In genomic region chr4:78693777-78694456, GRCh38 we compare ENCODE assay signal across 1 cellular context.
A peak's percentile ranks its signal among the peaks of the same experiment; 100 is the strongest.
TF ChIP-seq lines count a peak whose summit lies in the region.

No MANE protein-coding gene starts in this region.

TF ChIP-seq in K562, 482 proteins besides CTCF, POLR2A, EP300 and RAD21 (continued from another document and continues in another):
- TF ChIP-seq CUX1 (CRISPR knock-in tag; IDR thresholded peaks at IDR 0.05) (peak; percentile 90; the same call in 1 of the 2 replicates), ZNF347 (CRISPR knock-in tag; IDR thresholded peaks at IDR 0.05; ENCODE audit: low read depth) (peak; percentile 65; the same call in 1 of the 2 replicates), FUS (optimal IDR thresholded peaks at IDR 0.05; ENCODE audit: low read depth, low read length) (no peak), ZNF57 (CRISPR knock-in tag; IDR thresholded peaks at IDR 0.05) (0 out of 2 replicates have a peak, but pooled peaks have one; percentile 80), MIER1 (IDR thresholded peaks at IDR 0.05; ENCODE audit: low read depth) (no peak), SIRT6 (IDR thresholded peaks at IDR 0.05; ENCODE audit: low read depth, low read length) (no peak), SLC30A9 (CRISPR knock-in tag; IDR thresholded peaks at IDR 0.05) (no peak), FOXK1 (CRISPR knock-in tag; IDR thresholded peaks at IDR 0.05; ENCODE audit: borderline replicate concordance) (no peak), NCOA2 (IDR thresholded peaks at IDR 0.05; ENCODE audit: partially characterized antibody in 2 of 2) (no peak), FOXP4 (CRISPR knock-in tag; IDR thresholded peaks at IDR 0.05; ENCODE audit: borderline replicate concordance) (no peak), LCOR (CRISPR knock-in tag; IDR thresholded peaks at IDR 0.05) (no peak), ZNF785 (CRISPR knock-in tag; IDR thresholded peaks at IDR 0.05) (peak; percentile 89), LARP7 (IDR thresholded peaks at IDR 0.05) (no peak), ILF3 (IDR thresholded peaks at IDR 0.05; ENCODE audit: borderline replicate concordance) (no peak), SMARCB1 (IDR thresholded peaks at IDR 0.05; ENCODE audit: insufficient read length, low read depth) (no peak), NCOA1 (IDR thresholded peaks at IDR 0.05; ENCODE audit: low read depth) (0 out of 2 replicates have a peak, but pooled peaks have one; percentile 29), SMC3 (conservative IDR thresholded peaks at IDR 0.05; ENCODE audit: insufficient read depth, low read depth, low read length) (no peak), NCOA4 (IDR thresholded peaks at IDR 0.05; ENCODE audit: partially characterized antibody) (no peak), ARID3A (IDR thresholded peaks at IDR 0.05; ENCODE audit: borderline replicate concordance, low read depth, low read length) (peak; percentile 26; the same call in 1 of the 2 replicates), CREB3L1 (IDR thresholded peaks at IDR 0.05; ENCODE audit: borderline replicate concordance, low read depth) (no peak), AFF4 (CRISPR knock-in tag; IDR thresholded peaks at IDR 0.05) (no peak; the same call in 1 of the 2 replicates), ZBTB7A (IDR thresholded peaks at IDR 0.05; ENCODE audit: borderline replicate concordance, control insufficient read depth, low read depth, low read length) (no peak), ZNF707 (CRISPR knock-in tag; conservative IDR thresholded peaks at IDR 0.05) (peak; percentile 75), TAF15 (IDR thresholded peaks at IDR 0.05; ENCODE audit: low read depth, low read length) (no peak), ZNF766 (CRISPR knock-in tag; conservative IDR thresholded peaks at IDR 0.05) (peak; percentile 99), ZNF668 (CRISPR knock-in tag; IDR thresholded peaks at IDR 0.05) (peak; percentile 97), ATF3 (IDR thresholded peaks at IDR 0.05) (peak; percentile 83), ATF3 (CRISPR knock-in tag; conservative IDR thresholded peaks at IDR 0.05) (no peak; the same call in 1 of the 2 replicates), DDX20 (tag; IDR thresholded peaks at IDR 0.05; ENCODE audit: low read depth) (peak; percentile 97), THRB (CRISPR knock-in tag; conservative IDR thresholded peaks at IDR 0.05) (peak; percentile 76; the same call in 1 of the 2 replicates), TGIF2 (CRISPR knock-in tag; IDR thresholded peaks at IDR 0.05) (no peak), RNF219 (CRISPR knock-in tag; IDR thresholded peaks at IDR 0.05) (peak; percentile 94), UBTF (IDR thresholded peaks at IDR 0.05; ENCODE audit: borderline replicate concordance in 1 of 2, low read depth in 2 of 2, low read length in 2 of 2) (no peak), FOXP1 (CRISPR knock-in tag; IDR thresholded peaks at IDR 0.05) (no peak), HEY1 (CRISPR knock-in tag; IDR thresholded peaks at IDR 0.05; ENCODE audit: borderline replicate concordance) (peak; percentile 92; the same call in 1 of the 2 replicates), LEF1 (IDR thresholded peaks at IDR 0.05) (peak; percentile 49; the same call in 1 of the 2 replicates), CTBP1 (IDR thresholded peaks at IDR 0.05; ENCODE audit: borderline replicate concordance) (no peak), ZNF77 (CRISPR knock-in tag; IDR thresholded peaks at IDR 0.05) (no peak), FOXA1 (IDR thresholded peaks at IDR 0.05; ENCODE audit: borderline replicate concordance) (no peak), XRCC4 (IDR thresholded peaks at IDR 0.05; ENCODE audit: extremely low read depth, insufficient read depth, insufficient read length) (no peak)
